In the genomic region with DNA sequence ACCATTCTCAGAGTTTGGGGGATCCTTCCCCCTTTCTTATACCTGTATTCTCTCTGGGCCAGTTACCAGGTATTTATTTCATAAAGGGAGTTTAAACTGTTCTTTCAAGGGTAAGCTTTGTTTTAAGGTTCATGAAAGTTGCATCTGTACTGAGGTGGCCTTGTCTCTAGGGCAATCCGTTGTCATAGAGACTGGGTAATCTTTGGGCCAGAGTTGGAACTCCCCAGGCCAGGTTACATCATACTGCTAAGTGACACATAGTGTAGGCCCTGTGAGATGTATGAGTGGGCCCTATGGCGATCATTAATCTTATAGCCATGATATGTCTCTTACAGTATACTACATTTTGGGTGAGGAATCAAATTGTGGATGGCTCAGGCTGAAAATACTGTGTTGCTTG, we compare ENCODE assay signal across 16 cellular contexts.
DNase-seq lines count a peak whose midpoint lies in the region; ATAC-seq and TF ChIP-seq lines count a peak whose summit lies in the region.
"Had no signal": no experiment of that assay in that cellular context is flagged by ENCODE, and none has a peak within 500 bp of the region (broad histone marks: within the 10 kb centered on the region; RNA-seq: fewer than 3 reads in every experiment).

No MANE protein-coding gene starts in this region.

- peak overlapping the region; percentile 83 for H3K27ac Mint-ChIP-seq in glutamatergic neuron (ENCODE audit: unreplicated experiment)

- peaks cover 35% of the 10 kb centered on the region for H3K4me1 Mint-ChIP-seq in glutamatergic neuron (ENCODE audit: low read depth, unreplicated experiment)

- DNase-seq in DMS 273 (lab: John Stamatoyannopoulos, UW; ENCODE audit: unreplicated experiment) = peak; percentile 68
- no peak for DNase-seq in DMS 273 treated with DMSO at 0.1 percent for 48 hours (lab: John Stamatoyannopoulos, UW)
- no peak for DNase-seq in glutamatergic neuron
- DNase-seq in Ammon's horn (ENCODE audit: low spot score) = no peak
- DNase-seq in nucleus accumbens (lab: John Stamatoyannopoulos, UW) = no peak
- DNase-seq: AML-193, EL, NCI-H1436 treated with DMSO at 0.1 percent for 48 hours, NCI-H2029 treated with DMSO at 0.1 percent for 48 hours, NCI-H446 treated with DMSO at 0.1 percent for 48 hours, NCI-H774, OCI-M1, SHP77 had no signal

- ATAC-seq in GM19025 (IDR thresholded peaks at IDR 0.05; ENCODE audit: low read depth, unreplicated experiment) (peak; percentile 78), HG02852 (IDR thresholded peaks at IDR 0.05; ENCODE audit: unreplicated experiment) (peak; percentile 57), GM19351 (IDR thresholded peaks at IDR 0.05; ENCODE audit: unreplicated experiment) (no peak)

- H3K36me3 Mint-ChIP-seq in glutamatergic neuron (ENCODE audit: unreplicated experiment) = no peaks in the 10 kb centered on the region

- no peaks in the 10 kb centered on the region for H3K9me3 Mint-ChIP-seq in glutamatergic neuron (ENCODE audit: unreplicated experiment)

- no peaks in the 10 kb centered on the region for H3K27me3 Mint-ChIP-seq in glutamatergic neuron (ENCODE audit: unreplicated experiment)

- no peak for TF ChIP-seq CTCF in glutamatergic neuron (IDR thresholded peaks at IDR 0.05; ENCODE audit: partially characterized antibody, unreplicated experiment)

- H3K4me3 Mint-ChIP-seq in glutamatergic neuron (ENCODE audit: unreplicated experiment) = peak overlapping the region; percentile 36
